Comparison of ENCODE assay signal across 17 cellular contexts in genomic region chr9:2638871-2639673, GRCh38. TPM values are rescaled to one million over a fixed set of nuclear protein-coding genes. Genes with fewer than 3 reads are reported as not detected.
A peak's percentile ranks its signal among the peaks of the same experiment; 100 is the strongest.
DNase-seq lines count a peak whose midpoint lies in the region; ATAC-seq and TF ChIP-seq lines count a peak whose summit lies in the region.
"Had no signal": no experiment of that assay in that cellular context is flagged by ENCODE, and none has a peak within 500 bp of the region (broad histone marks: within the 10 kb centered on the region; RNA-seq: fewer than 3 reads in every experiment).

No MANE protein-coding gene starts in this region.

- H3K27ac ChIP-seq in subcutaneous abdominal adipose tissue (ENCODE audit: low read depth, low read length) (peak overlapping the region; percentile 7), sigmoid colon (no peak overlapping the region)
- H3K27ac ChIP-seq: SJCRH30, VCaP had no signal

- H3K27me3 ChIP-seq in subcutaneous abdominal adipose tissue (ENCODE audit: control insufficient read depth in 5 of 5, insufficient read depth in 4 of 5, low read length in 5 of 5) (no peaks in the 10 kb centered on the region), sigmoid colon (no peaks in the 10 kb centered on the region)
- H3K27me3 ChIP-seq: SJCRH30 had no signal

- H3K9me3 ChIP-seq in subcutaneous abdominal adipose tissue (ENCODE audit: control insufficient read depth in 5 of 5, low read length in 5 of 5), result no peaks in the 10 kb centered on the region
- H3K9me3 ChIP-seq in sigmoid colon, result no peaks in the 10 kb centered on the region
- H3K9me3 ChIP-seq: SJCRH30 had no signal

- peaks cover 5% of the 10 kb centered on the region for H3K9me3 Mint-ChIP-seq in activated naive CD8-positive, alpha-beta T cell (ENCODE audit: low read depth)
- H3K9me3 Mint-ChIP-seq in activated naive CD8-positive, alpha-beta T cell treated with anti-CD3 and anti-CD28 coated beads for 36 hours, result peaks cover 2% of the 10 kb centered on the region
- H3K9me3 Mint-ChIP-seq: activated naive CD4-positive, alpha-beta T cell treated with anti-CD3 and anti-CD28 coated beads, Interleukin-2, amount 10 ng/mL, durations not matched to agents 7 days and 5 days had no signal

- no peak for TF ChIP-seq POLR2A in sigmoid colon (IDR thresholded peaks at IDR 0.05)

- H3K4me3 ChIP-seq in subcutaneous abdominal adipose tissue (ENCODE audit: low read depth in 1 of 5, low read length in 5 of 5) (no peak overlapping the region), sigmoid colon (no peak overlapping the region)
- H3K4me3 ChIP-seq: SJCRH30, smooth muscle cell had no signal

- peaks cover 28 to 46% (median 39%) of the 10 kb centered on the region in 5 donors for H3K36me3 ChIP-seq in subcutaneous abdominal adipose tissue (ENCODE audit: control insufficient read depth in 5 of 5, insufficient read depth in 5 of 5, low read length in 5 of 5)
- H3K36me3 ChIP-seq in sigmoid colon, result peaks cover 0 to 36% (median 7%) of the 10 kb centered on the region in 4 donors
- H3K36me3 ChIP-seq: SJCRH30 had no signal

- no peak overlapping the region for H3K9ac ChIP-seq in subcutaneous abdominal adipose tissue (ENCODE audit: low read length in 5 of 5)

- H3K4me1 Mint-ChIP-seq in activated naive CD8-positive, alpha-beta T cell (ENCODE audit: low read depth), result peaks cover 7% of the 10 kb centered on the region
- H3K4me1 Mint-ChIP-seq in activated naive CD8-positive, alpha-beta T cell treated with anti-CD3 and anti-CD28 coated beads for 36 hours, result peaks cover 6% of the 10 kb centered on the region
- H3K4me1 Mint-ChIP-seq: naive thymus-derived CD8-positive, alpha-beta T cell had no signal

- no peak for DNase-seq in activated naive CD8-positive, alpha-beta T cell treated with anti-CD3 and anti-CD28 coated beads for 36 hours
- DNase-seq in NCI-H1105 treated with DMSO at 0.1 percent for 48 hours (lab: John Stamatoyannopoulos, UW), result no peak
- DNase-seq in sigmoid colon, result no peak
- no peak for DNase-seq in NCI-H774 (lab: John Stamatoyannopoulos, UW)
- DNase-seq: activated naive CD4-positive, alpha-beta T cell treated with anti-CD3 and anti-CD28 coated beads, Interleukin-2, amount 10 ng/mL, durations not matched to agents 7 days and 5 days; kidney; naive thymus-derived CD8-positive, alpha-beta T cell; NCI-H1105; NCI-H82; SJCRH30 had no signal

- H3K4me1 ChIP-seq in subcutaneous abdominal adipose tissue (ENCODE audit: control insufficient read depth in 5 of 5, insufficient read depth in 5 of 5, low read length in 5 of 5) (peaks cover 3 to 23% (median 13%) of the 10 kb centered on the region in 5 donors), sigmoid colon (no peaks in the 10 kb centered on the region)
- H3K4me1 ChIP-seq: SJCRH30 had no signal

- no peak for TF ChIP-seq CTCF in sigmoid colon (IDR thresholded peaks at IDR 0.05)

- peaks cover 7% of the 10 kb centered on the region for H3K36me3 Mint-ChIP-seq in activated naive CD8-positive, alpha-beta T cell
- peaks cover 48% of the 10 kb centered on the region for H3K36me3 Mint-ChIP-seq in activated naive CD8-positive, alpha-beta T cell treated with anti-CD3 and anti-CD28 coated beads for 36 hours

- intact Hi-C loops in sigmoid colon (cut with DNase I), result no loop called here

- ATAC-seq in GM21786 (IDR thresholded peaks at IDR 0.05; ENCODE audit: unreplicated experiment) (peak; percentile 92), HG03432 (IDR thresholded peaks at IDR 0.05; ENCODE audit: unreplicated experiment) (peak; percentile 97)
- ATAC-seq: HCT116; naive thymus-derived CD8-positive, alpha-beta T cell had no signal

- peak overlapping the region; percentile 55 for H3K27ac Mint-ChIP-seq in activated naive CD8-positive, alpha-beta T cell
- H3K27ac Mint-ChIP-seq in activated naive CD8-positive, alpha-beta T cell treated with anti-CD3 and anti-CD28 coated beads for 36 hours, result no peak overlapping the region
- H3K27ac Mint-ChIP-seq: activated naive CD4-positive, alpha-beta T cell treated with anti-CD3 and anti-CD28 coated beads, Interleukin-2, amount 10 ng/mL, durations not matched to agents 7 days and 5 days; naive thymus-derived CD8-positive, alpha-beta T cell had no signal

- no peak overlapping the region for H3K4me3 Mint-ChIP-seq in activated naive CD8-positive, alpha-beta T cell
- no peak overlapping the region for H3K4me3 Mint-ChIP-seq in activated naive CD8-positive, alpha-beta T cell treated with anti-CD3 and anti-CD28 coated beads for 36 hours
- H3K4me3 Mint-ChIP-seq: activated naive CD4-positive, alpha-beta T cell treated with anti-CD3 and anti-CD28 coated beads, Interleukin-2, amount 10 ng/mL, durations not matched to agents 7 days and 5 days; naive thymus-derived CD8-positive, alpha-beta T cell had no signal

- WGBS in sigmoid colon, 2 donors, result 78 to 81% methylated on average over 3 of the region's 3 CpGs

- H3K27me3 Mint-ChIP-seq in activated naive CD8-positive, alpha-beta T cell, result peaks cover 3% of the 10 kb centered on the region
- no peaks in the 10 kb centered on the region for H3K27me3 Mint-ChIP-seq in activated naive CD8-positive, alpha-beta T cell treated with anti-CD3 and anti-CD28 coated beads for 36 hours
- H3K27me3 Mint-ChIP-seq: activated naive CD4-positive, alpha-beta T cell treated with anti-CD3 and anti-CD28 coated beads, Interleukin-2, amount 10 ng/mL, durations not matched to agents 7 days and 5 days had no signal

- no peak for TF ChIP-seq EP300 in sigmoid colon (IDR thresholded peaks at IDR 0.05)

RNA-seq across cellular contexts. Expression of gene VLDLR, which starts 17.5 kb away (rescaled TPM):
- total RNA-seq in activated naive CD8-positive, alpha-beta T cell treated with anti-CD3 and anti-CD28 coated beads for 36 hours, result 1 to 10 TPM; 8.7 to 9.3 TPM
- total RNA-seq in sigmoid colon, result 10 to 100 TPM in 2 of 4 donors, 1 to 10 TPM in 2; 2.5 to 13.6 (median 7.4) TPM
- 1 to 10 TPM; 1.8 to 4.0 (median 2.3) TPM for polyA plus RNA-seq in sigmoid colon
